20 cellular contexts compared by ENCODE assay signal in the genomic region with DNA sequence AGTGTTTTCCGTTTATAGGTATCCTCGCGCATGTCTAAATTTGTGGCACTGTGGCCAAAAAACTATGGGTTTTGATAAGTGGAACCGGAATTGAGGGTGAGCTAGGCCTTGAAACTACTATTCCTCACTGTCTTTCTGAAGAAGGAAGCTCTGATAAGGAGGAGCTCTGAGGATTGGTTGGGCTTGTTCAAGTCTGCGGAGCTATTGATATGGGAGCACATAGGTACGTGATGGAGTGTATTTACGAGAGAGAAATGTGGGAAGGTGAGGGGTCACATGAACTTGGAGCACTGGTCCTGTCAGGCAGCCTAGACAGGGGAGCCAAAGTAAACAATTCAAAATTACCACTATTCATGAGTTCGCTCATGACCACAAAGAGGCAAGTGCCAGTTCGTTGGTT.
DNase-seq lines count a peak whose midpoint lies in the region; ATAC-seq, FAIRE-seq and TF ChIP-seq lines count a peak whose summit lies in the region.
"Had no signal": no experiment of that assay in that cellular context is flagged by ENCODE, and none has a peak within 500 bp of the region (broad histone marks: within the 10 kb centered on the region; RNA-seq: fewer than 3 reads in every experiment).

No MANE protein-coding gene starts in this region.

- no peak overlapping the region for H3K23ac ChIP-seq in H1 (ENCODE audit: insufficient read length)

- H3K4ac ChIP-seq in H1 (replicated peaks; ENCODE audit: insufficient read length, low read depth, low read length) = no peak overlapping the region

- peak; percentile 57 for FAIRE-seq in H1 (lab: Jason Lieb, UNC)

- no peak for TF ChIP-seq EP300 in H1 (IDR thresholded peaks at IDR 0.05; ENCODE audit: borderline replicate concordance in 1 of 2, low read depth in 2 of 2, low read length in 2 of 2)

- H3K56ac ChIP-seq in H1 (replicated peaks; ENCODE audit: insufficient read length, low read depth, low read length) = no peak overlapping the region

- H3K4me1 ChIP-seq in H1 (replicated peaks in 1 of 4; ENCODE audit: control insufficient read depth in 3 of 4, insufficient read depth in 4 of 4, low read length in 3 of 4) (no peaks in the 10 kb centered on the region), uterus (no peaks in the 10 kb centered on the region)
- H3K4me1 ChIP-seq: Peyer's patch, SJSA1 had no signal

- H3K4me3 Mint-ChIP-seq in stimulated activated naive B cell treated with anti-CD40 and anti-IgM and Interleukin-4, amounts not matched to agents 10 μg/mL and 1 μg/mL and 100 μg/mL, for 72 hours = no peak overlapping the region
- H3K4me3 Mint-ChIP-seq: B cell, H9 had no signal

- H2BK12ac ChIP-seq in H1 (ENCODE audit: low read depth, low read length) = no peak overlapping the region

- peak overlapping the region; percentile 4 for H3K27ac Mint-ChIP-seq in stimulated activated naive B cell treated with anti-CD40 and anti-IgM and Interleukin-4, amounts not matched to agents 10 μg/mL and 1 μg/mL and 100 μg/mL, for 72 hours
- H3K27ac Mint-ChIP-seq: B cell, H9 had no signal

- no peak overlapping the region for H2AK5ac ChIP-seq in H1 (ENCODE audit: low read depth, low read length)

- peaks cover 0 to 2% of the 10 kb centered on the region in 2 donors for H3K4me1 Mint-ChIP-seq in stimulated activated naive B cell treated with anti-CD40 and anti-IgM and Interleukin-4, amounts not matched to agents 10 μg/mL and 1 μg/mL and 100 μg/mL, for 72 hours
- H3K4me1 Mint-ChIP-seq: B cell had no signal

- no peaks in the 10 kb centered on the region for H3K79me2 ChIP-seq in H1 (ENCODE audit: control insufficient read depth in 1 of 2, insufficient read depth in 2 of 2, low read length in 2 of 2)

- no peaks in the 10 kb centered on the region for H4K20me1 ChIP-seq in H1 (replicated peaks in 1 of 2; ENCODE audit: control insufficient read depth in 1 of 2, insufficient read depth in 2 of 2, low read length in 2 of 2)

- no peak overlapping the region for H2AFZ ChIP-seq in H1 (ENCODE audit: low read length)

- H3K18ac ChIP-seq in H1 (ENCODE audit: extremely low read depth, low read length) = no peak overlapping the region

- H2BK15ac ChIP-seq in H1 (ENCODE audit: low read length) = no peak overlapping the region

- intact Hi-C loops in uterus (cut with DNase I; ENCODE audit: low total_unique reads) = no loop called here

- no peaks in the 10 kb centered on the region for H3K23me2 ChIP-seq in H1 (ENCODE audit: low read depth, low read length)

- no peak overlapping the region for H3K14ac ChIP-seq in H1 (ENCODE audit: insufficient read length)

- no peak overlapping the region for H4K5ac ChIP-seq in H1 (ENCODE audit: insufficient read length, low read depth, low read length)

- no peak for ATAC-seq in stimulated activated naive B cell treated with anti-CD40 and anti-IgM and Interleukin-4, amounts not matched to agents 10 μg/mL and 1 μg/mL and 100 μg/mL, for 72 hours (replicated peaks)
- no peak for ATAC-seq in GM21528 (IDR thresholded peaks at IDR 0.05; ENCODE audit: low FRiP score, unreplicated experiment)

- no peaks in the 10 kb centered on the region for H3K27me3 Mint-ChIP-seq in stimulated activated naive B cell treated with anti-CD40 and anti-IgM and Interleukin-4, amounts not matched to agents 10 μg/mL and 1 μg/mL and 100 μg/mL, for 72 hours
- H3K27me3 Mint-ChIP-seq: B cell had no signal

- no peaks in the 10 kb centered on the region for H3K9me3 ChIP-seq in H1 (ENCODE audit: insufficient read depth in 2 of 2, low read depth in 1 of 2, low read length in 1 of 2)
- no peaks in the 10 kb centered on the region for H3K9me3 ChIP-seq in uterus
- H3K9me3 ChIP-seq: Peyer's patch, SJSA1 had no signal

- TF ChIP-seq POLR2A in H1 (IDR thresholded peaks at IDR 0.05; ENCODE audit: control extremely low read depth in 1 of 2, low read depth in 2 of 2, low read length in 2 of 2) (no peak), uterus (IDR thresholded peaks at IDR 0.05) (no peak)

- CTCF ChIA-PET in H1 (lab: Charles Lee; ENCODE audit: partially characterized antibody) = no interaction called here

- 86% methylated on average over 9 of the region's 9 CpGs; no CpG with 5 or more reads in 1 of the 2 experiments for WGBS in H1 (ENCODE audit: extremely low coverage in 1 of 2, insufficient coverage in 1 of 2, insufficient read length in 1 of 2, insufficient replicate concordance in 2 of 2, low coverage in 1 of 2, low lambda C conversion rate in 2 of 2, missing lambda C conversion rate in 1 of 2), 2 experiments

- H3K36me3 ChIP-seq in H1 (ENCODE audit: control insufficient read depth in 2 of 4, insufficient read depth in 4 of 4, low read length in 3 of 4) = no peaks in the 10 kb centered on the region; a peak in 1 of 8 replicates
- no peaks in the 10 kb centered on the region for H3K36me3 ChIP-seq in uterus
- H3K36me3 ChIP-seq: SJSA1 had no signal

- peak; percentile 13 for DNase-seq in NCI-H748 (lab: John Stamatoyannopoulos, UW; ENCODE audit: unreplicated experiment)
- DNase-seq in NCI-H748 treated with DMSO at 0.1 percent for 48 hours (lab: John Stamatoyannopoulos, UW) = no peak
- DNase-seq in OCI-M1 (lab: John Stamatoyannopoulos, UW) = peak; percentile 89
- DNase-seq in H1 (ENCODE audit: low read depth in 1 of 2, low spot score in 2 of 2) = no peak
- DNase-seq in stimulated activated naive B cell treated with anti-CD40 and anti-IgM and Interleukin-4, amounts not matched to agents 10 μg/mL and 1 μg/mL and 100 μg/mL, for 72 hours = no peak
- DNase-seq in uterus = no peak
- no peak for DNase-seq in putamen (ENCODE audit: low spot score)
- DNase-seq: DMS153, GDM1, H9, IMR-90, Karpas-422, NCI-H1105 treated with DMSO at 0.1 percent for 48 hours, NCI-H1694 treated with DMSO at 0.1 percent for 48 hours, NCI-H446, NCI-H526 treated with DMSO at 0.1 percent for 48 hours, Peyer's patch had no signal

- H4K91ac ChIP-seq in H1 (replicated peaks; ENCODE audit: insufficient read length, low read length) = no peak overlapping the region

- H3K27me3 ChIP-seq in H1 (replicated peaks in 1 of 4; ENCODE audit: control insufficient read depth in 3 of 4, extremely low read depth in 1 of 4, insufficient read depth in 3 of 4, low read length in 3 of 4) (no peaks in the 10 kb centered on the region), uterus (no peaks in the 10 kb centered on the region)
- H3K27me3 ChIP-seq: Peyer's patch, SJSA1 had no signal

- no peak overlapping the region for H3K9ac ChIP-seq in H1 (replicated peaks in 1 of 4; ENCODE audit: extremely low read depth in 1 of 4, low read depth in 3 of 4, low read length in 3 of 4)

- H2BK5ac ChIP-seq in H1 (ENCODE audit: low read depth, low read length) = no peak overlapping the region

- no peak overlapping the region for H3K4me2 ChIP-seq in H1 (ENCODE audit: insufficient read depth in 1 of 2, low read depth in 2 of 2, low read length in 2 of 2)

- TF ChIP-seq CTCF in H1 (IDR thresholded peaks at IDR 0.05; ENCODE audit: control extremely low read depth in 1 of 3, insufficient read depth in 1 of 3, low read depth in 1 of 3, low read length in 3 of 3) (no peak), uterus (IDR thresholded peaks at IDR 0.05) (no peak)

- peaks cover 15 to 39% of the 10 kb centered on the region in 2 donors for H3K36me3 Mint-ChIP-seq in stimulated activated naive B cell treated with anti-CD40 and anti-IgM and Interleukin-4, amounts not matched to agents 10 μg/mL and 1 μg/mL and 100 μg/mL, for 72 hours

- H3K9me3 Mint-ChIP-seq in stimulated activated naive B cell treated with anti-CD40 and anti-IgM and Interleukin-4, amounts not matched to agents 10 μg/mL and 1 μg/mL and 100 μg/mL, for 72 hours = peaks cover 3% of the 10 kb centered on the region in 2 donors

- H3K27ac ChIP-seq in H1 (ENCODE audit: low read depth, low read length) (no peak overlapping the region), uterus (no peak overlapping the region)
- H3K27ac ChIP-seq: Peyer's patch, SJSA1 had no signal

- H4K8ac ChIP-seq in H1 (ENCODE audit: extremely low read depth, insufficient read depth, low read length) = no peak overlapping the region

- H2BK20ac ChIP-seq in H1 (ENCODE audit: low read length) = no peak overlapping the region

- no peaks in the 10 kb centered on the region for H3K79me1 ChIP-seq in H1 (ENCODE audit: low read depth, low read length)

- H2BK120ac ChIP-seq in H1 (replicated peaks; ENCODE audit: low read depth, low read length) = no peak overlapping the region

- H3K4me3 ChIP-seq in H1 (ENCODE audit: extremely low read depth in 1 of 4, insufficient read depth in 2 of 4, low read depth in 3 of 4, low read length in 4 of 4) (no peak overlapping the region), uterus (no peak overlapping the region)
- H3K4me3 ChIP-seq: Peyer's patch, SJSA1 had no signal

- TF ChIP-seq RAD21 in H1 (IDR thresholded peaks at IDR 0.05 in 1 of 2, conservative IDR thresholded peaks at IDR 0.05 in 1 of 2; ENCODE audit: low read depth in 2 of 2, low read length in 2 of 2) = no peak

- POLR2A ChIA-PET in H1 (lab: Charles Lee; ENCODE audit: partially characterized antibody) = no interaction called here

TF ChIP-seq in H1, 55 proteins besides CTCF, POLR2A, EP300 and RAD21:
- TF ChIP-seq, protein P1, sequence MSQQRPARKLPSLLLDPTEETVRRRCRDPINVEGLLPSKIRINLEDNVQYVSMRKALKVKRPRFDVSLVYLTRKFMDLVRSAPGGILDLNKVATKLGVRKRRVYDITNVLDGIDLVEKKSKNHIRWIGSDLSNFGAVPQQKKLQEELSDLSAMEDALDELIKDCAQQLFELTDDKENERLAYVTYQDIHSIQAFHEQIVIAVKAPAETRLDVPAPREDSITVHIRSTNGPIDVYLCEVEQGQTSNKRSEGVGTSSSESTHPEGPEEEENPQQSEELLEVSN (IDR thresholded peaks at IDR 0.05) = no peak
- no peak for TF ChIP-seq EZH2 (IDR thresholded peaks at IDR 0.05; ENCODE audit: low read depth, low read length, severe bottlenecking)
- no peak for TF ChIP-seq CTBP2 (IDR thresholded peaks at IDR 0.05; ENCODE audit: borderline replicate concordance, insufficient read depth, insufficient read length, low read length)
- TF ChIP-seq TAF1 (IDR thresholded peaks at IDR 0.05; ENCODE audit: low read depth, low read length) = no peak
- no peak for TF ChIP-seq BACH1 (IDR thresholded peaks at IDR 0.05; ENCODE audit: low read length)
- TF ChIP-seq SP1 (IDR thresholded peaks at IDR 0.05; ENCODE audit: low read depth, low read length) = no peak
- no peak for TF ChIP-seq KDM5A (IDR thresholded peaks at IDR 0.05; ENCODE audit: low read length)
- TF ChIP-seq PHF8 (conservative IDR thresholded peaks at IDR 0.05; ENCODE audit: low read depth, low read length) = no peak
- no peak for TF ChIP-seq FOSL1 (IDR thresholded peaks at IDR 0.05; ENCODE audit: insufficient read depth, low read depth, low read length)

Comparison
In these comparisons a context has a peak if more than half of its experiments do, and no peak if none do; other contexts are left out.
1. DNase-seq: peak in NCI-H748 (single experiment) and OCI-M1 (single experiment); none in NCI-H748 treated with DMSO at 0.1 percent for 48 hours (single experiment), H1 (0 of 2), stimulated activated naive B cell treated with anti-CD40 and anti-IgM and Interleukin-4, amounts not matched to agents 10 μg/mL and 1 μg/mL and 100 μg/mL, for 72 hours (single experiment), uterus (0 of 2) and putamen (single experiment).